Comparison of ENCODE assay signal across 12 cellular contexts in the genomic region with DNA sequence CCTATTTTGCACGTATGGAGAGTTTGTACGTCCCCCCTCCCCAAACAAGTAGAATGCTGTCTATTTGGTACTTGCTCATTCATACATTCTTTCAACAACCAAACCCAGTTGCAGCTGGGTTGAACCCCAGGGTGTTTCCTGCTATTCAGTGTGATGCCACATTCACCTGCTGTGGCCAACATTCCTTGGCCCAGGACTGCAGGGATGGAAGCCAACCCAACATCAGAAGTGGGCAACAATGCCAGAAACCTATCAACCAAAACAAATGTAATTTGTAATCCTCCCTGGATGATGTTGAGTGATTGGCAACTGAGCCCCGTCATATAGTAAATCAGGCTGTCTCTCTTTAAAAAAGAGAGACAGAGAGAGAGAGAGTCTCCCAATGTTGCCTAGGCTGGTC. TPM values are rescaled to one million over a fixed set of nuclear protein-coding genes. Genes with fewer than 3 reads are reported as not detected.
DNase-seq lines count a peak whose midpoint lies in the region; ATAC-seq, FAIRE-seq and TF ChIP-seq lines count a peak whose summit lies in the region.
"Had no signal": no experiment of that assay in that cellular context is flagged by ENCODE, and none has a peak within 500 bp of the region (broad histone marks: within the 10 kb centered on the region; RNA-seq: fewer than 3 reads in every experiment).

No MANE protein-coding gene starts in this region.

- 68% methylated on average over 3 of the region's 3 CpGs for WGBS in right cardiac atrium
- WGBS in small intestine, 3 donors: 91 to 96% (median 92%) methylated on average over 3 of the region's 3 CpGs

- peak overlapping the region; percentile 96 for H3K27ac Mint-ChIP-seq in activated naive CD8-positive, alpha-beta T cell
- H3K27ac Mint-ChIP-seq: T-helper 17 cell had no signal

- H3K36me3 ChIP-seq in left ventricle myocardium inferior (no peaks in the 10 kb centered on the region), right atrium auricular region (no peaks in the 10 kb centered on the region), small intestine (ENCODE audit: control insufficient read depth in 2 of 2, insufficient read depth in 2 of 2, low read length in 2 of 2) (no peaks in the 10 kb centered on the region), kidney (ENCODE audit: control insufficient read depth in 1 of 2, insufficient read depth in 2 of 2, low read length in 2 of 2) (no peaks in the 10 kb centered on the region)

- FAIRE-seq in urothelium cell line (lab: Jason Lieb, UNC) (no peak), small intestine (lab: Jason Lieb, UNC) (no peak), kidney (lab: Jason Lieb, UNC) (no peak)

- H3K27me3 ChIP-seq in left ventricle myocardium inferior (ENCODE audit: low read depth) (peaks cover 25% of the 10 kb centered on the region), right atrium auricular region (no peaks in the 10 kb centered on the region), right cardiac atrium (ENCODE audit: control insufficient read depth, insufficient read depth) (no peaks in the 10 kb centered on the region), small intestine (ENCODE audit: control insufficient read depth in 2 of 2, insufficient read depth in 2 of 2, low read length in 2 of 2) (no peaks in the 10 kb centered on the region)

- H3K9ac ChIP-seq in kidney (ENCODE audit: low read length in 2 of 2): no peak overlapping the region
- H3K9ac ChIP-seq: KMS-11 had no signal

- DNase-seq in left ventricle myocardium inferior (no peak), right atrium auricular region (ENCODE audit: low spot score) (no peak), right cardiac atrium (peak in 1 of 3 donors; percentile 55), urothelium cell line (ENCODE audit: low spot score) (peak; percentile 30), small intestine (no peak), 8988T (no peak), kidney (no peak)
- DNase-seq: activated T-cell treated with anti-CD3 and anti-CD28 coated beads, Interleukin-2, amount 50 U/mL, for 4 hours; NCI-H345; T-helper 17 cell had no signal

- peaks cover 20% of the 10 kb centered on the region for H3K36me3 Mint-ChIP-seq in activated naive CD8-positive, alpha-beta T cell

- no peak for TF ChIP-seq CTCF in left ventricle myocardium inferior (IDR thresholded peaks at IDR 0.05; ENCODE audit: borderline replicate concordance)
- TF ChIP-seq CTCF in right atrium auricular region (IDR thresholded peaks at IDR 0.05): no peak
- TF ChIP-seq CTCF in kidney (IDR thresholded peaks at IDR 0.05; ENCODE audit: borderline replicate concordance, extremely low read depth, insufficient read depth): no peak

- H3K27ac ChIP-seq in left ventricle myocardium inferior (replicated peaks) (peak overlapping the region; percentile 67), right atrium auricular region (peak overlapping the region in 1 of 2 donors; percentile 65), right cardiac atrium (ENCODE audit: low read length) (peak overlapping the region; percentile 31), small intestine (ENCODE audit: low read depth in 1 of 2, low read length in 1 of 2) (no peak overlapping the region), kidney (ENCODE audit: low read depth in 2 of 2, low read length in 2 of 2) (no peak overlapping the region)
- H3K27ac ChIP-seq: KMS-11 had no signal

- H3K4me1 ChIP-seq in left ventricle myocardium inferior (peaks cover 42% of the 10 kb centered on the region), right atrium auricular region (peaks cover 0 to 22% of the 10 kb centered on the region in 2 donors), right cardiac atrium (ENCODE audit: control insufficient read depth, insufficient read depth, low read length) (peaks cover 11% of the 10 kb centered on the region), small intestine (ENCODE audit: control insufficient read depth in 2 of 2, insufficient read depth in 1 of 2, low read depth in 1 of 2, low read length in 1 of 2) (peaks cover 2 to 7% of the 10 kb centered on the region in 2 donors), kidney (ENCODE audit: control insufficient read depth in 1 of 2, insufficient read depth in 1 of 2, low read depth in 1 of 2, low read length in 2 of 2) (peaks cover 3 to 5% of the 10 kb centered on the region in 2 donors)

- H3K4me3 Mint-ChIP-seq in activated naive CD8-positive, alpha-beta T cell: peak overlapping the region; percentile 44
- H3K4me3 Mint-ChIP-seq: activated T-cell treated with anti-CD3 and anti-CD28 coated beads, Interleukin-2, amount 50 U/mL, for 4 hours; T-helper 17 cell had no signal

- no peaks in the 10 kb centered on the region for H3K9me3 Mint-ChIP-seq in activated naive CD8-positive, alpha-beta T cell (ENCODE audit: low read depth)
- H3K9me3 Mint-ChIP-seq: activated T-cell treated with anti-CD3 and anti-CD28 coated beads, Interleukin-2, amount 50 U/mL, for 4 hours had no signal

- H3K4me3 ChIP-seq in left ventricle myocardium inferior: no peak overlapping the region
- no peak overlapping the region for H3K4me3 ChIP-seq in right atrium auricular region
- no peak overlapping the region for H3K4me3 ChIP-seq in right cardiac atrium (ENCODE audit: low read length)
- no peak overlapping the region for H3K4me3 ChIP-seq in small intestine (ENCODE audit: low read depth in 1 of 2, low read length in 2 of 2)
- H3K4me3 ChIP-seq in kidney (ENCODE audit: low read length in 2 of 2): no peak overlapping the region

- intact Hi-C loops in left ventricle myocardium inferior (cut with micrococcal nuclease): no loop called here
- intact Hi-C loops in right cardiac atrium (cut with DNase I): no loop called here
- intact Hi-C loops in kidney (cut with DNase I): no loop called here

- no peaks in the 10 kb centered on the region for H3K27me3 Mint-ChIP-seq in activated naive CD8-positive, alpha-beta T cell

- H3K9me3 ChIP-seq in left ventricle myocardium inferior (replicated peaks): no peaks in the 10 kb centered on the region
- no peaks in the 10 kb centered on the region for H3K9me3 ChIP-seq in right atrium auricular region
- H3K9me3 ChIP-seq in right cardiac atrium (ENCODE audit: control insufficient read depth, low read length): no peaks in the 10 kb centered on the region
- H3K9me3 ChIP-seq in small intestine (ENCODE audit: control insufficient read depth, low read depth): no peaks in the 10 kb centered on the region
- no peaks in the 10 kb centered on the region for H3K9me3 ChIP-seq in kidney (ENCODE audit: control insufficient read depth in 1 of 2, low read length in 2 of 2)

- ATAC-seq in right cardiac atrium: no peak
- ATAC-seq: activated T-cell treated with anti-CD3 and anti-CD28 coated beads, Interleukin-2, amount 50 U/mL, for 4 hours; T-helper 17 cell had no signal

- H3K4me1 Mint-ChIP-seq in activated naive CD8-positive, alpha-beta T cell (ENCODE audit: low read depth): peaks cover 100% of the 10 kb centered on the region

RNA-seq across cellular contexts. Expression of gene NT5E, which starts 8.9 kb away (rescaled TPM):
- total RNA-seq in left ventricle myocardium inferior: 4.3 TPM
- 10 to 100 TPM in 1 of 2 donors, 1 to 10 TPM in 1; 7.1 to 10.6 TPM for total RNA-seq in right atrium auricular region
- total RNA-seq in right cardiac atrium: 10 to 100 TPM in 2 of 4 donors, 1 to 10 TPM in 2; 7.1 to 13.3 (median 9.8) TPM
- polyA plus RNA-seq in right cardiac atrium: 3.6 TPM
- 10 to 100 TPM in 2 of 3 donors, 1 to 10 TPM in 1; 5.8 to 24.9 (median 11.8) TPM for polyA plus RNA-seq in small intestine
- 41.0 TPM for total RNA-seq in kidney
- 13.1 TPM for polyA plus RNA-seq in kidney (ENCODE audit: insufficient read depth, low read depth, low replicate concordance)

Comparison
In these comparisons a context has a peak if more than half of its experiments do, and no peak if none do; other contexts are left out.
1. H3K27ac ChIP-seq: peak in left ventricle myocardium inferior (single experiment) and right cardiac atrium (single experiment); none in small intestine (0 of 2) and kidney (0 of 2).